Comparison of ENCODE assay signal across 18 cellular contexts in genomic region chr17:58529275-58529674, GRCh38. TPM values are rescaled to one million over a fixed set of nuclear protein-coding genes. Genes with fewer than 3 reads are reported as not detected.
DNase-seq lines count a peak whose midpoint lies in the region; ATAC-seq and TF ChIP-seq lines count a peak whose summit lies in the region.
"Had no signal": no experiment of that assay in that cellular context is flagged by ENCODE, and none has a peak within 500 bp of the region (broad histone marks: within the 10 kb centered on the region; RNA-seq: fewer than 3 reads in every experiment).

No MANE protein-coding gene starts in this region.

- H3K14ac ChIP-seq in neuronal stem cell (ENCODE audit: low read length): no peak overlapping the region

- H3K79me1 ChIP-seq in neuronal stem cell (ENCODE audit: low read depth, low read length): no peaks in the 10 kb centered on the region

- H3K9me3 Mint-ChIP-seq in activated T-helper 17 cell treated with anti-CD3 and anti-CD28 coated beads, Interleukin-2, amount 50 U/mL, for 72 hours: no peaks in the 10 kb centered on the region
- no peaks in the 10 kb centered on the region for H3K9me3 Mint-ChIP-seq in brain
- H3K9me3 Mint-ChIP-seq in activated CD4-positive, alpha-beta T cell treated with anti-CD3 and anti-CD28 coated beads, Interleukin-2, amount 10 ng/mL, durations not matched to agents 7 days and 5 days: no peaks in the 10 kb centered on the region
- H3K9me3 Mint-ChIP-seq: activated naive CD8-positive, alpha-beta T cell treated with anti-CD3 and anti-CD28 coated beads, Interleukin-2, amount 10 ng/mL, durations not matched to agents 7 days and 5 days; memory B cell; type B pancreatic cell had no signal

- 17% methylated on average over 1 of the region's 1 CpG for WGBS in right lobe of liver (ENCODE audit: insufficient coverage, low coverage, low lambda C conversion rate, missing lambda C conversion rate)
- WGBS in neuronal stem cell (ENCODE audit: extremely low coverage in 2 of 2, insufficient read length in 2 of 2, insufficient replicate concordance in 1 of 2), 2 donors: no CpG with 5 or more reads among the region's 1 CpG

- H3K27ac ChIP-seq in right lobe of liver (peak overlapping the region; percentile 5 to 60 (median 12)), skeletal muscle tissue (ENCODE audit: low read depth, low read length) (peak overlapping the region; percentile 22), neuronal stem cell (replicated peaks; ENCODE audit: low read length) (no peak overlapping the region)
- H3K27ac ChIP-seq: epithelial cell of prostate had no signal

- H4K91ac ChIP-seq in neuronal stem cell (ENCODE audit: low read depth, low read length, poor library complexity): no peak overlapping the region

- H3K36me3 ChIP-seq in right lobe of liver: no peaks in the 10 kb centered on the region
- H3K36me3 ChIP-seq in skeletal muscle tissue (ENCODE audit: control insufficient read depth in 3 of 3, insufficient read depth in 3 of 3, low read length in 3 of 3): no peaks in the 10 kb centered on the region
- no peaks in the 10 kb centered on the region for H3K36me3 ChIP-seq in neuronal stem cell (replicated peaks in 1 of 2; ENCODE audit: control insufficient read depth in 2 of 2, insufficient read depth in 2 of 2, low read length in 2 of 2)

- no peak for ATAC-seq in activated T-helper 17 cell treated with anti-CD3 and anti-CD28 coated beads, Interleukin-2, amount 50 U/mL, for 72 hours (replicated peaks)
- ATAC-seq in right lobe of liver: no peak
- ATAC-seq: Panc1 had no signal

- no peaks in the 10 kb centered on the region for H3K36me3 Mint-ChIP-seq in activated T-helper 17 cell treated with anti-CD3 and anti-CD28 coated beads, Interleukin-2, amount 50 U/mL, for 72 hours (ENCODE audit: low read depth)
- H3K36me3 Mint-ChIP-seq in brain: no peaks in the 10 kb centered on the region
- no peaks in the 10 kb centered on the region for H3K36me3 Mint-ChIP-seq in activated CD4-positive, alpha-beta T cell treated with anti-CD3 and anti-CD28 coated beads, Interleukin-2, amount 10 ng/mL, durations not matched to agents 7 days and 5 days (ENCODE audit: low read depth)
- H3K36me3 Mint-ChIP-seq: activated naive CD8-positive, alpha-beta T cell treated with anti-CD3 and anti-CD28 coated beads, Interleukin-2, amount 10 ng/mL, durations not matched to agents 7 days and 5 days; memory B cell; type B pancreatic cell had no signal

- peak overlapping the region; percentile 28 for H3K27ac Mint-ChIP-seq in activated T-helper 17 cell treated with anti-CD3 and anti-CD28 coated beads, Interleukin-2, amount 50 U/mL, for 72 hours
- H3K27ac Mint-ChIP-seq in brain: peak overlapping the region in 2 of 5 experiments; percentile 20 to 68
- no peak overlapping the region for H3K27ac Mint-ChIP-seq in activated CD4-positive, alpha-beta T cell treated with anti-CD3 and anti-CD28 coated beads, Interleukin-2, amount 10 ng/mL, durations not matched to agents 7 days and 5 days
- H3K27ac Mint-ChIP-seq: activated naive CD8-positive, alpha-beta T cell treated with anti-CD3 and anti-CD28 coated beads, Interleukin-2, amount 10 ng/mL, durations not matched to agents 7 days and 5 days; B cell; memory B cell; type B pancreatic cell had no signal

- H3K9ac ChIP-seq in skeletal muscle tissue (ENCODE audit: low read depth in 1 of 3, low read length in 3 of 3): no peak overlapping the region
- no peak overlapping the region for H3K9ac ChIP-seq in neuronal stem cell (ENCODE audit: low read depth, low read length, poor library complexity)

- H2BK5ac ChIP-seq in neuronal stem cell (ENCODE audit: low read length): no peak overlapping the region

- no peak overlapping the region for H3K4ac ChIP-seq in neuronal stem cell (ENCODE audit: low read length)

- H3K9me3 ChIP-seq in right lobe of liver (no peaks in the 10 kb centered on the region), skeletal muscle tissue (ENCODE audit: control insufficient read depth in 3 of 3, low read length in 3 of 3) (no peaks in the 10 kb centered on the region), neuronal stem cell (replicated peaks in 1 of 2; ENCODE audit: control insufficient read depth in 2 of 2, insufficient read depth in 1 of 2, low read depth in 1 of 2, low read length in 2 of 2) (no peaks in the 10 kb centered on the region)

- H3K4me2 ChIP-seq in neuronal stem cell (ENCODE audit: insufficient read depth, low read length, poor library complexity, severe bottlenecking): no peak overlapping the region

- H3K4me1 ChIP-seq in right lobe of liver (peaks cover 0 to 46% (median 4%) of the 10 kb centered on the region in 4 donors), skeletal muscle tissue (ENCODE audit: control insufficient read depth in 3 of 3, insufficient read depth in 3 of 3, low read length in 3 of 3) (peaks cover 22 to 33% (median 30%) of the 10 kb centered on the region in 3 donors), neuronal stem cell (ENCODE audit: control insufficient read depth in 2 of 2, insufficient read depth in 1 of 2, low read depth in 1 of 2, low read length in 2 of 2) (peaks cover 10 to 15% of the 10 kb centered on the region in 2 donors)

- no peak overlapping the region for H3K23ac ChIP-seq in neuronal stem cell (ENCODE audit: low read depth, low read length, poor library complexity)

- H3K4me1 Mint-ChIP-seq in activated T-helper 17 cell treated with anti-CD3 and anti-CD28 coated beads, Interleukin-2, amount 50 U/mL, for 72 hours: no peaks in the 10 kb centered on the region
- peaks cover 55% of the 10 kb centered on the region for H3K4me1 Mint-ChIP-seq in brain
- H3K4me1 Mint-ChIP-seq in activated CD4-positive, alpha-beta T cell treated with anti-CD3 and anti-CD28 coated beads, Interleukin-2, amount 10 ng/mL, durations not matched to agents 7 days and 5 days: peaks cover 21% of the 10 kb centered on the region

- H2AFZ ChIP-seq in neuronal stem cell (ENCODE audit: low read length): no peak overlapping the region

- H3K27me3 ChIP-seq in right lobe of liver (no peaks in the 10 kb centered on the region), skeletal muscle tissue (ENCODE audit: control insufficient read depth in 3 of 3, insufficient read depth in 3 of 3, low read length in 3 of 3) (no peaks in the 10 kb centered on the region), neuronal stem cell (ENCODE audit: control insufficient read depth in 3 of 3, insufficient read depth in 3 of 3, low read depth in 1 of 3, low read length in 3 of 3) (peaks cover 0 to 71% (median 2%) of the 10 kb centered on the region in 3 experiments)

- H3K4me3 ChIP-seq in right lobe of liver (no peak overlapping the region), skeletal muscle tissue (ENCODE audit: low read length in 3 of 3) (no peak overlapping the region), neuronal stem cell (ENCODE audit: low read length in 2 of 2) (no peak overlapping the region)
- H3K4me3 ChIP-seq: skin epidermis had no signal

- CTCF ChIA-PET in activated CD4-positive, alpha-beta T cell treated with anti-CD3 and anti-CD28 coated beads, Interleukin-2, amount 10 ng/mL, durations not matched to agents 7 days and 5 days (lab: Charles Lee): interaction anchor here (1.1 to 3.3 kb wide), 4 partner anchors 9 to 25 kb away, joined by 3 to 14 read pairs (median 7); no protein-coding TSS in a partner anchor

- TF ChIP-seq CTCF in brain (conservative IDR thresholded peaks at IDR 0.05) (no peak), right lobe of liver (IDR thresholded peaks at IDR 0.05) (no peak)

- H4K8ac ChIP-seq in neuronal stem cell (ENCODE audit: low read depth, low read length): no peak overlapping the region

- H2BK15ac ChIP-seq in neuronal stem cell (ENCODE audit: low read length): no peak overlapping the region

- POLR2A ChIA-PET in activated CD4-positive, alpha-beta T cell treated with anti-CD3 and anti-CD28 coated beads, Interleukin-2, amount 10 ng/mL, durations not matched to agents 7 days and 5 days (lab: Charles Lee): interaction anchor here (0.5 kb wide), 1 partner anchor 514 kb away, joined by 4 read pairs; no protein-coding TSS in a partner anchor

- H2BK12ac ChIP-seq in neuronal stem cell (ENCODE audit: low read length): no peak overlapping the region

- H3K27me3 Mint-ChIP-seq in activated T-helper 17 cell treated with anti-CD3 and anti-CD28 coated beads, Interleukin-2, amount 50 U/mL, for 72 hours: peaks cover 13% of the 10 kb centered on the region
- H3K27me3 Mint-ChIP-seq in brain: peaks cover 9% of the 10 kb centered on the region
- H3K27me3 Mint-ChIP-seq in activated CD4-positive, alpha-beta T cell treated with anti-CD3 and anti-CD28 coated beads, Interleukin-2, amount 10 ng/mL, durations not matched to agents 7 days and 5 days: peaks cover 28% of the 10 kb centered on the region

- H3K18ac ChIP-seq in neuronal stem cell (ENCODE audit: low read length): no peak overlapping the region

- no peak for TF ChIP-seq POLR2A in right lobe of liver (IDR thresholded peaks at IDR 0.05)

- H3K4me3 Mint-ChIP-seq in activated T-helper 17 cell treated with anti-CD3 and anti-CD28 coated beads, Interleukin-2, amount 50 U/mL, for 72 hours: no peak overlapping the region
- peak overlapping the region in 3 of 5 experiments; percentile 68 to 80 (median 76) for H3K4me3 Mint-ChIP-seq in brain
- no peak overlapping the region for H3K4me3 Mint-ChIP-seq in activated CD4-positive, alpha-beta T cell treated with anti-CD3 and anti-CD28 coated beads, Interleukin-2, amount 10 ng/mL, durations not matched to agents 7 days and 5 days
- H3K4me3 Mint-ChIP-seq: activated naive CD8-positive, alpha-beta T cell treated with anti-CD3 and anti-CD28 coated beads, Interleukin-2, amount 10 ng/mL, durations not matched to agents 7 days and 5 days; B cell; memory B cell had no signal

- DNase-seq in right lobe of liver (no peak), neuronal stem cell (ENCODE audit: low spot score) (no peak)
- DNase-seq in stimulated activated CD4-positive, alpha-beta T cell treated with anti-CD3 and anti-CD28 coated beads, Interleukin-15, amount 100 ng/mL, for 24 hours: no peak
- no peak for DNase-seq in stimulated activated CD4-positive, alpha-beta T cell treated with anti-CD3 and anti-CD28 coated beads, Interleukin-4, amount 100 ng/mL, for 4 hours
- no peak for DNase-seq in activated CD4-positive, alpha-beta T cell treated with anti-CD3 and anti-CD28 coated beads, Interleukin-2, amount 10 ng/mL, durations not matched to agents 7 days and 5 days
- DNase-seq: activated naive CD8-positive, alpha-beta T cell treated with anti-CD3 and anti-CD28 coated beads, Interleukin-2, amount 10 ng/mL, durations not matched to agents 7 days and 5 days; activated T-cell treated with anti-CD3 and anti-CD28 coated beads, Interleukin-2, amount 50 U/mL, for 1 hour; NCI-H1417 treated with DMSO at 0.1 percent for 48 hours; NCI-H748 treated with DMSO at 0.1 percent for 48 hours had no signal

- H2BK120ac ChIP-seq in neuronal stem cell (ENCODE audit: low read depth, low read length): no peak overlapping the region

- no peak overlapping the region for H2AK5ac ChIP-seq in neuronal stem cell (ENCODE audit: low read depth, low read length)

- intact Hi-C loops in right lobe of liver (cut with DNase I): no loop called here

RNA-seq across cellular contexts. Expression of gene MTMR4, which starts 14.8 kb away (rescaled TPM):
- total RNA-seq in activated T-helper 17 cell treated with anti-CD3 and anti-CD28 coated beads, Interleukin-2, amount 50 U/mL, for 72 hours: 10 to 100 TPM; 67.1 to 72.1 TPM
- 29.3 TPM for polyA plus RNA-seq in brain (ENCODE audit: insufficient read depth, low read depth, low replicate concordance)
- total RNA-seq in right lobe of liver (100 to 1,000 TPM in 1 of 6 experiments, 10 to 100 TPM in 5; 46.4 to 101 (median 59.7) TPM), skeletal muscle tissue (23.0 TPM)
- polyA plus RNA-seq in neuronal stem cell (2013, experiment 1 of 2): 18.5 TPM
- 19.4 TPM for polyA plus RNA-seq in neuronal stem cell (2013, experiment 2 of 2)
- total RNA-seq in activated CD4-positive, alpha-beta T cell treated with anti-CD3 and anti-CD28 coated beads, Interleukin-2, amount 10 ng/mL, durations not matched to agents 7 days and 5 days: 10 to 100 TPM; 48.9 to 55.9 TPM

RNA-seq across cellular contexts. Expression of gene HSF5, which starts 41.1 kb away (rescaled TPM):
- total RNA-seq in activated T-helper 17 cell treated with anti-CD3 and anti-CD28 coated beads, Interleukin-2, amount 50 U/mL, for 72 hours: 1 to 10 TPM; 1.2 to 2.6 TPM
- not detected for polyA plus RNA-seq in brain (ENCODE audit: insufficient read depth, low read depth, low replicate concordance)
- under 1 TPM in 5 of 6 experiments, not detected in 1; 0.06 to 0.18 (median 0.10) TPM for total RNA-seq in right lobe of liver
- under 0.01 TPM for total RNA-seq in skeletal muscle tissue
- polyA plus RNA-seq in neuronal stem cell (2013, experiment 1 of 2): not detected
- polyA plus RNA-seq in neuronal stem cell (2013, experiment 2 of 2): not detected
- under 1 TPM; 0.77 to 0.89 TPM for total RNA-seq in activated CD4-positive, alpha-beta T cell treated with anti-CD3 and anti-CD28 coated beads, Interleukin-2, amount 10 ng/mL, durations not matched to agents 7 days and 5 days

Comparison
In these comparisons a context has a peak if more than half of its experiments do, and no peak if none do; other contexts are left out.
1. H3K4me3 Mint-ChIP-seq: peak in brain (3 of 5); none in activated T-helper 17 cell treated with anti-CD3 and anti-CD28 coated beads, Interleukin-2, amount 50 U/mL, for 72 hours (single experiment) and activated CD4-positive, alpha-beta T cell treated with anti-CD3 and anti-CD28 coated beads, Interleukin-2, amount 10 ng/mL, durations not matched to agents 7 days and 5 days (single experiment).